In the genomic region with DNA sequence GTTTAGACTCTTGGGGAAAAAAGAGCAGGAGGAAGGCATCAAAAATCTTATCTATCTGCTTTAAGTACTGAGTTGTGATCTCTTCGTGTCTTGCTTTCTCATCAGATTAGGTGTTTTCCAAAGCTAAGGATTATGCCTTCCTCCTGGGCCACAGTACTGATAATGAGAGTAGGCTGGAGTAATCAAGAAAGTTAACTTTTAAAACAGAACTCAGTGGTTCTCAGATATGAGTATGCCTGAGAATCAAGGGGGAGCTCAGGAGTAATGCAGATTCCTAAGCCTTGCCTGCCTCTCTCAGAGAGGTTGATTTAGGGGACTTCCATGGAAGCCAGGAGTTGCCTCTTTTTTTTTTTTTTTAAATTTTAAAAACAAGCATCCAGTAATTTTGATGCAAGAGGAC, we compare ENCODE assay signal across 29 cellular contexts. TPM values are rescaled to one million over a fixed set of nuclear protein-coding genes. Genes with fewer than 3 reads are reported as not detected.
"Had no signal": no experiment of that assay in that cellular context is flagged by ENCODE, and none has a peak within 500 bp of the region (broad histone marks: within the 10 kb centered on the region; RNA-seq: fewer than 3 reads in every experiment).

No MANE protein-coding gene starts in this region.

- H3K4me3 ChIP-seq: breast epithelium, colonic mucosa, dorsolateral prefrontal cortex, esophagus muscularis mucosa, hepatocyte, left lung, lung, transverse colon had no signal

- ATAC-seq: effector memory CD8-positive, alpha-beta T cell; left lung; naive thymus-derived CD4-positive, alpha-beta T cell had no signal

- H3K9me3 Mint-ChIP-seq: activated T-helper 1 cell treated with anti-CD3 and anti-CD28 coated beads, Interleukin-12 subunit alpha, Interleukin-12 subunit beta, Interleukin-2, Interleukin-4 antibody, amounts not matched to agents 30 ng/mL and 10 ng/mL and 1 ng/mL, durations not matched to agents 14 hours and 24 hours and 36 hours; central memory CD8-positive, alpha-beta T cell; effector memory CD8-positive, alpha-beta T cell; naive thymus-derived CD4-positive, alpha-beta T cell; neural crest cell; stimulated activated naive CD8-positive, alpha-beta T cell treated with anti-CD3 and anti-CD28 coated beads, Interleukin-15, Interleukin-2, amounts not matched to agents 100 ng/mL and 50 ng/mL, for 24 hours; T-helper 2 cell treated with Interferon-gamma antibody and Interleukin-4, amounts not matched to agents 5 μg/mL and 100 μg/mL, for 36 hours had no signal

- H3K27ac Mint-ChIP-seq: activated naive CD8-positive, alpha-beta T cell; activated T-helper 1 cell treated with anti-CD3 and anti-CD28 coated beads, Interleukin-12 subunit alpha, Interleukin-12 subunit beta, Interleukin-2, Interleukin-4 antibody, amounts not matched to agents 30 ng/mL and 10 ng/mL and 1 ng/mL, durations not matched to agents 14 hours and 24 hours and 36 hours; naive thymus-derived CD4-positive, alpha-beta T cell; stimulated activated naive CD8-positive, alpha-beta T cell treated with anti-CD3 and anti-CD28 coated beads, Interleukin-15, Interleukin-2, amounts not matched to agents 100 ng/mL and 50 ng/mL, for 24 hours; T-helper 2 cell treated with Interferon-gamma antibody and Interleukin-4, amounts not matched to agents 5 μg/mL and 100 μg/mL, for 36 hours had no signal

- H3K4me1 Mint-ChIP-seq: central memory CD8-positive, alpha-beta T cell; neural crest cell had no signal

- H3K4me3 Mint-ChIP-seq: activated naive CD8-positive, alpha-beta T cell; activated T-helper 1 cell treated with anti-CD3 and anti-CD28 coated beads, Interleukin-12 subunit alpha, Interleukin-12 subunit beta, Interleukin-2, Interleukin-4 antibody, amounts not matched to agents 30 ng/mL and 10 ng/mL and 1 ng/mL, durations not matched to agents 14 hours and 24 hours and 36 hours; central memory CD8-positive, alpha-beta T cell; effector memory CD8-positive, alpha-beta T cell; naive thymus-derived CD4-positive, alpha-beta T cell; neural crest cell; stimulated activated naive CD8-positive, alpha-beta T cell treated with anti-CD3 and anti-CD28 coated beads, Interleukin-15, Interleukin-2, amounts not matched to agents 100 ng/mL and 50 ng/mL, for 24 hours; T-helper 2 cell treated with Interferon-gamma antibody and Interleukin-4, amounts not matched to agents 5 μg/mL and 100 μg/mL, for 36 hours had no signal

- DNase-seq: activated CD4-positive, alpha-beta T cell treated with anti-CD3 and anti-CD28 coated beads, Interleukin-2, amount 50 U/mL, for 1 hour; activated CD4-positive, CD25-positive, alpha-beta regulatory T cell treated with anti-CD3 and anti-CD28 coated beads, Interleukin-2, amount 50 U/mL, for 72 hours; activated gamma-delta T cell treated with Interleukin-2 at 50 U/mL for 16 hours; amniotic stem cell; colonic mucosa; dorsolateral prefrontal cortex; effector memory CD8-positive, alpha-beta T cell; glutamatergic neuron; kidney glomerular epithelial cell; left lung; naive thymus-derived CD4-positive, alpha-beta T cell; occipital lobe; retina; stimulated activated CD4-positive, alpha-beta T cell treated with anti-CD3 and anti-CD28 coated beads, Interleukin-2, amount 100 ng/mL, for 48 hours; stimulated activated CD8-positive, alpha-beta memory T cell treated with anti-CD3 and anti-CD28 coated beads, Interleukin-4, amount 100 ng/mL, for 48 hours; transverse colon; WERI-Rb-1 had no signal

- H3K27me3 Mint-ChIP-seq: activated naive CD8-positive, alpha-beta T cell; central memory CD8-positive, alpha-beta T cell; effector memory CD8-positive, alpha-beta T cell; naive thymus-derived CD4-positive, alpha-beta T cell; progenitor cell of endocrine pancreas; stimulated activated naive CD8-positive, alpha-beta T cell treated with anti-CD3 and anti-CD28 coated beads, Interleukin-15, Interleukin-2, amounts not matched to agents 100 ng/mL and 50 ng/mL, for 24 hours had no signal

RNA-seq across cellular contexts. Expression of a gene that starts 51.1 kb away (rescaled TPM):
- total RNA-seq: activated T-helper 1 cell treated with anti-CD3 and anti-CD28 coated beads, Interleukin-12 subunit alpha, Interleukin-12 subunit beta, Interleukin-2, Interleukin-4 antibody, amounts not matched to agents 30 ng/mL and 10 ng/mL and 1 ng/mL, durations not matched to agents 14 hours and 24 hours and 36 hours; breast epithelium; colonic mucosa; dorsolateral prefrontal cortex; frontal cortex; hepatocyte; left lung; lung; naive thymus-derived CD4-positive, alpha-beta T cell; neural crest cell; occipital lobe; transverse colon had no signal
